ENCODE assay signal across 1 cellular context in the genomic region with DNA sequence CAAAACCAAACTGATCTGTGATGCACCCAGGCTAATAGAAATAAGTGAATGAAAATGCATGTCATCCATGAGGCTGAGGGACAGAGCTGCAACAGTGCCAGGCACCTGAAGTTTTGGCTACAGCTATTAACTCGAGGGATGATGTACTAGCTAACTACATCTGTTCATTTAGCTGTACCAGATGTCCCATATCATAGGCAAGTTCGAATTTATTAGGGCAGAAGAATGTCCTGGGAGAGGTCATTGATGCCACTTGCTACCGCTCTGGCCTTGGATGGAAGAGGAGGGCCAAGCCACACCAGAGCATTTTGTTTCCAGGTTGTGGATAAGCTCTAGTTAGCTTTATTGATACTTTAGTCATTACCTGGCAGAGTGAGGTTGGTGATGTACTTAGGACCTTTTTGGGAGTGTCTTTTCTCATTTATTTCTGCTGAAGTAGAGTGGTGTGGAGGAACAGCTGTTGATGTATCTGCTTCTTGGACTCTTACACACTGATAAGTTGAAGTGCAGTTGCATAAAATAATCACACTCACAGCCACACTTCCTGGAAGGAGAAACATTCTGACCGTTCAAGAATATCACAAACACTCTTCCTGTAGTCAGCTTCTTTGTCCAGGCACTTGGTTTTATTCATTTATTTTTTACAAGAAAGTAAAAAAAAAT.
TF ChIP-seq lines count a peak whose summit lies in the region.

No MANE protein-coding gene starts in this region.

TF ChIP-seq in GM23338, 12 proteins besides CTCF, POLR2A, EP300 and RAD21 (continued from another document):
- TF ChIP-seq, protein P1, sequence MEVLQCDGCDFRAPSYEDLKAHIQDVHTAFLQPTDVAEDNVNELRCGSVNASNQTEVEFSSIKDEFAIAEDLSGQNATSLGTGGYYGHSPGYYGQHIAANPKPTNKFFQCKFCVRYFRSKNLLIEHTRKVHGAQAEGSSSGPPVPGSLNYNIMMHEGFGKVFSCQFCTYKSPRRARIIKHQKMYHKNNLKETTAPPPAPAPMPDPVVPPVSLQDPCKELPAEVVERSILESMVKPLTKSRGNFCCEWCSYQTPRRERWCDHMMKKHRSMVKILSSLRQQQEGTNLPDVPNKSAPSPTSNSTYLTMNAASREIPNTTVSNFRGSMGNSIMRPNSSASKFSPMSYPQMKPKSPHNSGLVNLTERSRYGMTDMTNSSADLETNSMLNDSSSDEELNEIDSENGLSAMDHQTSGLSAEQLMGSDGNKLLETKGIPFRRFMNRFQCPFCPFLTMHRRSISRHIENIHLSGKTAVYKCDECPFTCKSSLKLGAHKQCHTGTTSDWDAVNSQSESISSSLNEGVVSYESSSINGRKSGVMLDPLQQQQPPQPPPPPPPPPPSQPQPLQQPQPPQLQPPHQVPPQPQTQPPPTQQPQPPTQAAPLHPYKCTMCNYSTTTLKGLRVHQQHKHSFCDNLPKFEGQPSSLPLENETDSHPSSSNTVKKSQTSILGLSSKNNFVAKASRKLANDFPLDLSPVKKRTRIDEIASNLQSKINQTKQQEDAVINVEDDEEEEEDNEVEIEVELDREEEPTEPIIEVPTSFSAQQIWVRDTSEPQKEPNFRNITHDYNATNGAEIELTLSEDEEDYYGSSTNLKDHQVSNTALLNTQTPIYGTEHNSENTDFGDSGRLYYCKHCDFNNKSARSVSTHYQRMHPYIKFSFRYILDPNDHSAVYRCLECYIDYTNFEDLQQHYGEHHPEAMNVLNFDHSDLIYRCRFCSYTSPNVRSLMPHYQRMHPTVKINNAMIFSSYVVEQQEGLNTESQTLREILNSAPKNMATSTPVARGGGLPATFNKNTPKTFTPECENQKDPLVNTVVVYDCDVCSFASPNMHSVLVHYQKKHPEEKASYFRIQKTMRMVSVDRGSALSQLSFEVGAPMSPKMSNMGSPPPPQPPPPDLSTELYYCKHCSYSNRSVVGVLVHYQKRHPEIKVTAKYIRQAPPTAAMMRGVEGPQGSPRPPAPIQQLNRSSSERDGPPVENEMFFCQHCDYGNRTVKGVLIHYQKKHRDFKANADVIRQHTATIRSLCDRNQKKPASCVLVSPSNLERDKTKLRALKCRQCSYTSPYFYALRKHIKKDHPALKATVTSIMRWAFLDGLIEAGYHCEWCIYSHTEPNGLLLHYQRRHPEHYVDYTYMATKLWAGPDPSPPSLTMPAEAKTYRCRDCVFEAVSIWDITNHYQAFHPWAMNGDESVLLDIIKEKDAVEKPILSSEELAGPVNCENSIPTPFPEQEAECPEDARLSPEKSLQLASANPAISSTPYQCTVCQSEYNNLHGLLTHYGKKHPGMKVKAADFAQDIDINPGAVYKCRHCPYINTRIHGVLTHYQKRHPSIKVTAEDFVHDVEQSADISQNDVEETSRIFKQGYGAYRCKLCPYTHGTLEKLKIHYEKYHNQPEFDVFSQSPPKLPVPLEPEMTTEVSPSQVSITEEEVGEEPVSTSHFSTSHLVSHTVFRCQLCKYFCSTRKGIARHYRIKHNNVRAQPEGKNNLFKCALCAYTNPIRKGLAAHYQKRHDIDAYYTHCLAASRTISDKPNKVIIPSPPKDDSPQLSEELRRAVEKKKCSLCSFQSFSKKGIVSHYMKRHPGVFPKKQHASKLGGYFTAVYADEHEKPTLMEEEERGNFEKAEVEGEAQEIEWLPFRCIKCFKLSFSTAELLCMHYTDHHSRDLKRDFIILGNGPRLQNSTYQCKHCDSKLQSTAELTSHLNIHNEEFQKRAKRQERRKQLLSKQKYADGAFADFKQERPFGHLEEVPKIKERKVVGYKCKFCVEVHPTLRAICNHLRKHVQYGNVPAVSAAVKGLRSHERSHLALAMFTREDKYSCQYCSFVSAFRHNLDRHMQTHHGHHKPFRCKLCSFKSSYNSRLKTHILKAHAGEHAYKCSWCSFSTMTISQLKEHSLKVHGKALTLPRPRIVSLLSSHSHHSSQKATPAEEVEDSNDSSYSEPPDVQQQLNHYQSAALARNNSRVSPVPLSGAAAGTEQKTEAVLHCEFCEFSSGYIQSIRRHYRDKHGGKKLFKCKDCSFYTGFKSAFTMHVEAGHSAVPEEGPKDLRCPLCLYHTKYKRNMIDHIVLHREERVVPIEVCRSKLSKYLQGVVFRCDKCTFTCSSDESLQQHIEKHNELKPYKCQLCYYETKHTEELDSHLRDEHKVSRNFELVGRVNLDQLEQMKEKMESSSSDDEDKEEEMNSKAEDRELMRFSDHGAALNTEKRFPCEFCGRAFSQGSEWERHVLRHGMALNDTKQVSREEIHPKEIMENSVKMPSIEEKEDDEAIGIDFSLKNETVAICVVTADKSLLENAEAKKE (CRISPR knock-in tag; IDR thresholded peaks at IDR 0.05), result no peak
- no peak for TF ChIP-seq EZH2phosphoT487 (IDR thresholded peaks at IDR 0.05; ENCODE audit: unreplicated experiment)
- no peak for TF ChIP-seq ZNF331 (CRISPR knock-in tag; IDR thresholded peaks at IDR 0.05; ENCODE audit: low read depth)
